18 cellular contexts compared by ENCODE assay signal in the genomic region with DNA sequence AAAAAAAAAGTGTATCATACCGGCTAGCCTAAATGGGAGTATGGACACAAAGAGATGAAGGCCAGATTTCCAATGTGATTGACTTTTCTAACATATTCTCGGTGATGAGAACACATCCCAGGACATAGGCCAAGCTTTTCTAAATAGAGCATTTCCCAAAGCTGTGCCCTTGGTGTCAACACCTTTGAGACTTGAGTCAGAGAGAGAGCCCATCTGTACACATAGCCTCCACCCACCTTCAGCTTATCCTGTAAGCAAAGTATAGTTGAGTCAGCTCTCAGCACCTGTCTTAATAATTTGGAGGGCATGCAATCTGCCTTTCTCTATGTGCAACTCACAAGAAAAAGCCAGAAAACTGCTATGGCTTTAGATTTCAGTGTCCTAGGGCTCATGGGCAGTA. TPM values are rescaled to one million over a fixed set of nuclear protein-coding genes. Genes with fewer than 3 reads are reported as not detected.
A peak's percentile ranks its signal among the peaks of the same experiment; 100 is the strongest.
DNase-seq lines count a peak whose midpoint lies in the region; ATAC-seq and TF ChIP-seq lines count a peak whose summit lies in the region.
"Had no signal": no experiment of that assay in that cellular context is flagged by ENCODE, and none has a peak within 500 bp of the region (broad histone marks: within the 10 kb centered on the region; RNA-seq: fewer than 3 reads in every experiment).

No MANE protein-coding gene starts in this region.

- no peak for DNase-seq in Right ventricle myocardium superior
- DNase-seq in cardiac septum (ENCODE audit: low spot score) = no peak
- peak; percentile 41 for DNase-seq in DMS 273 treated with DMSO at 0.1 percent for 48 hours (lab: John Stamatoyannopoulos, UW)
- no peak for DNase-seq in heart right ventricle
- DNase-seq in left ventricle myocardium superior = no peak
- DNase-seq in stimulated activated naive B cell treated with anti-CD40 and anti-IgM and Interleukin-4, amounts not matched to agents 10 μg/mL and 1 μg/mL and 100 μg/mL, for 72 hours = no peak
- no peak for DNase-seq in middle frontal gyrus (ENCODE audit: extremely low spot score, low spot score)
- DNase-seq: C1 segment of cervical spinal cord; Calu3; CD4-positive, alpha-beta memory T cell; COR-L47; DMS79; EL; GDM1; HFFc6 had no signal

- H3K9me3 Mint-ChIP-seq in stimulated activated naive B cell treated with anti-CD40 and anti-IgM and Interleukin-4, amounts not matched to agents 10 μg/mL and 1 μg/mL and 100 μg/mL, for 72 hours = peaks cover 4 to 16% of the 10 kb centered on the region in 2 donors
- H3K9me3 Mint-ChIP-seq: HFFc6 had no signal

- no peaks in the 10 kb centered on the region for H3K36me3 ChIP-seq in heart right ventricle
- H3K36me3 ChIP-seq: HAP-1 had no signal

- no peak overlapping the region for H3K4me3 ChIP-seq in heart right ventricle
- H3K4me3 ChIP-seq: GM12878, GM23338, HAP-1 had no signal

- H3K27ac ChIP-seq in heart right ventricle = no peak overlapping the region

- no peaks in the 10 kb centered on the region for H3K27me3 ChIP-seq in heart right ventricle

- no peaks in the 10 kb centered on the region for H3K36me3 Mint-ChIP-seq in stimulated activated naive B cell treated with anti-CD40 and anti-IgM and Interleukin-4, amounts not matched to agents 10 μg/mL and 1 μg/mL and 100 μg/mL, for 72 hours
- H3K36me3 Mint-ChIP-seq: CD4-positive, alpha-beta memory T cell had no signal

- H3K4me1 Mint-ChIP-seq in stimulated activated naive B cell treated with anti-CD40 and anti-IgM and Interleukin-4, amounts not matched to agents 10 μg/mL and 1 μg/mL and 100 μg/mL, for 72 hours = no peaks in the 10 kb centered on the region
- H3K4me1 Mint-ChIP-seq: CD4-positive, alpha-beta memory T cell had no signal

- H3K27me3 Mint-ChIP-seq in stimulated activated naive B cell treated with anti-CD40 and anti-IgM and Interleukin-4, amounts not matched to agents 10 μg/mL and 1 μg/mL and 100 μg/mL, for 72 hours = no peaks in the 10 kb centered on the region

- 61 to 70% methylated on average over 2 of the region's 2 CpGs for WGBS in heart right ventricle, 2 donors

- intact Hi-C loops in Right ventricle myocardium superior (cut with DNase I) (no loop called here), cardiac septum (cut with DNase I) (no loop called here), heart right ventricle (cut with DNase I) (no loop called here), left ventricle myocardium superior (cut with micrococcal nuclease) (no loop called here)

- no peak for TF ChIP-seq CTCF in heart right ventricle (IDR thresholded peaks at IDR 0.05)

- H3K9me3 ChIP-seq in heart right ventricle = no peaks in the 10 kb centered on the region
- H3K9me3 ChIP-seq: HAP-1 had no signal

- no peak overlapping the region for H3K4me3 Mint-ChIP-seq in stimulated activated naive B cell treated with anti-CD40 and anti-IgM and Interleukin-4, amounts not matched to agents 10 μg/mL and 1 μg/mL and 100 μg/mL, for 72 hours
- H3K4me3 Mint-ChIP-seq: CD4-positive, alpha-beta memory T cell; GM23338; HFFc6 had no signal

- ATAC-seq in Right ventricle myocardium superior (ENCODE audit: poor library complexity) = peak; percentile 65
- ATAC-seq in heart right ventricle = peak in 6 of 8 donors; percentile 39 to 82 (median 55)
- peak; percentile 78 for ATAC-seq in left ventricle myocardium superior
- no peak for ATAC-seq in stimulated activated naive B cell treated with anti-CD40 and anti-IgM and Interleukin-4, amounts not matched to agents 10 μg/mL and 1 μg/mL and 100 μg/mL, for 72 hours (replicated peaks)
- ATAC-seq: GM12878, GM23338 had no signal

- peaks cover 0 to 14% (median 0%) of the 10 kb centered on the region in 9 donors for H3K4me1 ChIP-seq in heart right ventricle
- H3K4me1 ChIP-seq: HAP-1 had no signal

- H3K27ac Mint-ChIP-seq in stimulated activated naive B cell treated with anti-CD40 and anti-IgM and Interleukin-4, amounts not matched to agents 10 μg/mL and 1 μg/mL and 100 μg/mL, for 72 hours = no peak overlapping the region
- H3K27ac Mint-ChIP-seq: CD4-positive, alpha-beta memory T cell; GM23338; HFFc6 had no signal

RNA-seq across cellular contexts. Expression of gene SOX9, which starts 42.7 kb away (rescaled TPM):
- 10.9 TPM for total RNA-seq in Right ventricle myocardium superior
- 24.0 TPM for total RNA-seq in cardiac septum
- 10 to 100 TPM in 8 of 10 donors, 1 to 10 TPM in 2; 7.9 to 25.7 (median 12.8) TPM for total RNA-seq in heart right ventricle
- 10 to 100 TPM in 1 of 2 donors, 1 to 10 TPM in 1; 5.0 to 16.1 TPM for polyA plus RNA-seq in heart right ventricle
- total RNA-seq in left ventricle myocardium superior = 7.3 TPM
- total RNA-seq: CD4-positive, alpha-beta memory T cell had no signal
- polyA plus RNA-seq: CD4-positive, alpha-beta memory T cell had no signal

Comparison
In these comparisons a context has a peak if more than half of its experiments do, and no peak if none do; other contexts are left out.
1. ATAC-seq: peak in Right ventricle myocardium superior (single experiment), heart right ventricle (6 of 8) and left ventricle myocardium superior (single experiment); none in stimulated activated naive B cell treated with anti-CD40 and anti-IgM and Interleukin-4, amounts not matched to agents 10 μg/mL and 1 μg/mL and 100 μg/mL, for 72 hours (0 of 2).